In genomic region chr6:217048-217659, GRCh38 we compare ENCODE assay signal across 8 cellular contexts.
DNase-seq lines count a peak whose midpoint lies in the region; ATAC-seq, FAIRE-seq and TF ChIP-seq lines count a peak whose summit lies in the region.

No MANE protein-coding gene starts in this region.

- TF ChIP-seq CTCF in A673 (conservative IDR thresholded peaks at IDR 0.05; ENCODE audit: low read depth, low read length): peak; percentile 68
- peak; percentile 75 to 83 for TF ChIP-seq CTCF in GM23338 (conservative IDR thresholded peaks at IDR 0.05; ENCODE audit: low read depth in 2 of 2)
- TF ChIP-seq CTCF in keratinocyte (optimal IDR thresholded peaks at IDR 0.05 in 1 of 3, IDR thresholded peaks at IDR 0.05 in 1 of 3, conservative IDR thresholded peaks at IDR 0.05 in 1 of 3; ENCODE audit: extremely low read depth in 1 of 3, insufficient read depth in 2 of 3, low read length in 3 of 3): peak; percentile 42 to 48 (median 47)

- intact Hi-C loops in A673 (cut with micrococcal nuclease; ENCODE audit: unreplicated experiment): no loop called here

- dilution Hi-C loops in keratinocyte (cut with MboI; ENCODE audit: extremely low pct_ligation_motif_present, low sequenced_read_pairs): no loop called here

- DNase-seq in A673 (ENCODE audit: low spot score): peak; percentile 17
- peak; percentile 84 for DNase-seq in GM23338 (ENCODE audit: low spot score)
- peak; percentile 44 for DNase-seq in activated CD8-positive, alpha-beta T cell treated with anti-CD3 and anti-CD28 coated beads, Interleukin-2, amount 10 ng/mL, durations not matched to agents 7 days and 5 days
- no peak for DNase-seq in keratinocyte (ENCODE audit: low read depth, low spot score)
- DNase-seq in T-helper 1 cell: no peak
- no peak for DNase-seq in kidney glomerular epithelial cell (lab: John Stamatoyannopoulos, UW)
- no peak for DNase-seq in HK-2 (ENCODE audit: unreplicated experiment)
- no peak for DNase-seq in MV-4-11 (lab: John Stamatoyannopoulos, UW)

- peaks cover 11% of the 10 kb centered on the region for H3K27me3 Mint-ChIP-seq in GM23338 (ENCODE audit: insufficient read depth, low read depth, poor library complexity)
- no peaks in the 10 kb centered on the region for H3K27me3 Mint-ChIP-seq in activated CD8-positive, alpha-beta T cell treated with anti-CD3 and anti-CD28 coated beads, Interleukin-2, amount 10 ng/mL, durations not matched to agents 7 days and 5 days (ENCODE audit: low read depth)

- H3K27me3 ChIP-seq in A673 (replicated peaks; ENCODE audit: insufficient read depth, low read depth, low read length, poor library complexity): peaks cover 5% of the 10 kb centered on the region
- no peaks in the 10 kb centered on the region for H3K27me3 ChIP-seq in GM23338 (ENCODE audit: insufficient read depth)
- H3K27me3 ChIP-seq in keratinocyte (ENCODE audit: control insufficient read depth, extremely low read depth, insufficient read depth, low read length): no peaks in the 10 kb centered on the region

- H4K20me1 ChIP-seq in GM23338 (replicated peaks; ENCODE audit: insufficient read depth) (no peaks in the 10 kb centered on the region), keratinocyte (ENCODE audit: control insufficient read depth, extremely low read depth, insufficient read depth, low read length) (no peaks in the 10 kb centered on the region)

- H3K4me1 Mint-ChIP-seq in GM23338: peaks cover 17% of the 10 kb centered on the region
- H3K4me1 Mint-ChIP-seq in activated CD8-positive, alpha-beta T cell treated with anti-CD3 and anti-CD28 coated beads, Interleukin-2, amount 10 ng/mL, durations not matched to agents 7 days and 5 days (ENCODE audit: low read depth): peaks cover 44% of the 10 kb centered on the region

- no peak overlapping the region for H3K27ac Mint-ChIP-seq in GM23338
- H3K27ac Mint-ChIP-seq in activated CD8-positive, alpha-beta T cell treated with anti-CD3 and anti-CD28 coated beads, Interleukin-2, amount 10 ng/mL, durations not matched to agents 7 days and 5 days: peak overlapping the region; percentile 60

- FAIRE-seq in keratinocyte (lab: Jason Lieb, UNC): no peak

- no peaks in the 10 kb centered on the region for H3F3A ChIP-seq in GM23338 (replicated peaks; ENCODE audit: low read depth)

- CTCF ChIA-PET in A673 (lab: Charles Lee): interaction anchor here (0.6 kb wide), 1 partner anchor 362 kb away, joined by 3 read pairs; no protein-coding TSS in a partner anchor
- CTCF ChIA-PET in activated CD8-positive, alpha-beta T cell treated with anti-CD3 and anti-CD28 coated beads, Interleukin-2, amount 10 ng/mL, durations not matched to agents 7 days and 5 days (lab: Charles Lee): interaction anchor here (0.7 to 5.3 kb wide), 20 partner anchors 9 to 175 kb away, joined by 3 to 32 read pairs (median 4); no protein-coding TSS in a partner anchor

- POLR2A ChIA-PET in A673 (lab: Charles Lee; ENCODE audit: low non-redundant PET): no interaction called here
- POLR2A ChIA-PET in activated CD8-positive, alpha-beta T cell treated with anti-CD3 and anti-CD28 coated beads, Interleukin-2, amount 10 ng/mL, durations not matched to agents 7 days and 5 days (lab: Charles Lee): interaction anchor here (1.2 kb wide), 1 partner anchor 175 kb away, joined by 3 read pairs; the partner anchor contains the start of gene IRF4

- no peaks in the 10 kb centered on the region for H3K9me1 ChIP-seq in keratinocyte (ENCODE audit: control insufficient read depth, extremely low read depth, insufficient read depth, low read length)

- peaks cover 17% of the 10 kb centered on the region for H3K36me3 Mint-ChIP-seq in GM23338 (ENCODE audit: low read depth)
- H3K36me3 Mint-ChIP-seq in activated CD8-positive, alpha-beta T cell treated with anti-CD3 and anti-CD28 coated beads, Interleukin-2, amount 10 ng/mL, durations not matched to agents 7 days and 5 days (ENCODE audit: low read depth): peaks cover 7% of the 10 kb centered on the region

- H3K79me2 ChIP-seq in GM23338 (replicated peaks; ENCODE audit: insufficient read depth) (no peaks in the 10 kb centered on the region), keratinocyte (ENCODE audit: control insufficient read depth, insufficient read depth, low read length) (no peaks in the 10 kb centered on the region)

- H3K9me3 ChIP-seq in A673 (ENCODE audit: low read depth, low read length, poor library complexity, severe bottlenecking) (no peaks in the 10 kb centered on the region), keratinocyte (ENCODE audit: control insufficient read depth, low read depth, low read length) (no peaks in the 10 kb centered on the region)

- H2AFZ ChIP-seq in GM23338: 0 out of 2 replicates have a peak overlapping the region, but pooled peaks have one; percentile 56
- no peak overlapping the region for H2AFZ ChIP-seq in keratinocyte (ENCODE audit: control insufficient read depth, low read length)

- no peak overlapping the region for H3K27ac ChIP-seq in A673 (ENCODE audit: low read depth, low read length, poor library complexity, severe bottlenecking)
- H3K27ac ChIP-seq in GM23338 (ENCODE audit: low read depth): no peak overlapping the region
- no peak overlapping the region for H3K27ac ChIP-seq in keratinocyte (ENCODE audit: control insufficient read depth, insufficient read depth, low read length)

- peaks cover 5% of the 10 kb centered on the region for H3K9me2 ChIP-seq in GM23338 (ENCODE audit: insufficient read depth)

- H3K9ac ChIP-seq in keratinocyte (ENCODE audit: control insufficient read depth, extremely low read depth, insufficient read depth, low read length): no peak overlapping the region

- peak; percentile 92 for ATAC-seq in GM23338
- peak; percentile 40 for ATAC-seq in activated CD8-positive, alpha-beta T cell treated with anti-CD3 and anti-CD28 coated beads, Interleukin-2, amount 10 ng/mL, durations not matched to agents 7 days and 5 days

- H3K4me3 ChIP-seq in A673 (ENCODE audit: low read depth, low read length, poor library complexity, severe bottlenecking): no peak overlapping the region
- no peak overlapping the region for H3K4me3 ChIP-seq in GM23338
- H3K4me3 ChIP-seq in keratinocyte (ENCODE audit: control insufficient read depth in 2 of 3, extremely low read depth in 1 of 3, insufficient read depth in 2 of 3, low read depth in 1 of 3, low read length in 3 of 3): no peak overlapping the region

- H3K9me3 Mint-ChIP-seq in GM23338: peaks cover 30% of the 10 kb centered on the region
- H3K9me3 Mint-ChIP-seq in activated CD8-positive, alpha-beta T cell treated with anti-CD3 and anti-CD28 coated beads, Interleukin-2, amount 10 ng/mL, durations not matched to agents 7 days and 5 days (ENCODE audit: insufficient read depth): no peaks in the 10 kb centered on the region

- H3K4me3 Mint-ChIP-seq in GM23338: no peak overlapping the region
- H3K4me3 Mint-ChIP-seq in activated CD8-positive, alpha-beta T cell treated with anti-CD3 and anti-CD28 coated beads, Interleukin-2, amount 10 ng/mL, durations not matched to agents 7 days and 5 days: no peak overlapping the region

- H3K36me3 ChIP-seq in A673 (ENCODE audit: insufficient read depth, low read length, poor library complexity, severe bottlenecking): no peaks in the 10 kb centered on the region
- H3K36me3 ChIP-seq in GM23338 (ENCODE audit: insufficient read depth): no peaks in the 10 kb centered on the region
- no peaks in the 10 kb centered on the region for H3K36me3 ChIP-seq in keratinocyte (ENCODE audit: control insufficient read depth in 2 of 2, extremely low read depth in 1 of 2, insufficient read depth in 2 of 2, low read length in 2 of 2)

- no peaks in the 10 kb centered on the region for H3K4me1 ChIP-seq in A673 (ENCODE audit: insufficient read depth, low read length, poor library complexity, severe bottlenecking)
- H3K4me1 ChIP-seq in GM23338 (ENCODE audit: insufficient read depth): peaks cover 16% of the 10 kb centered on the region; the same call in 1 of the 2 replicates
- H3K4me1 ChIP-seq in keratinocyte (ENCODE audit: control insufficient read depth, extremely low read depth, insufficient read depth, low read length): peaks cover 16% of the 10 kb centered on the region

- no peak overlapping the region for H3K4me2 ChIP-seq in GM23338
- no peak overlapping the region for H3K4me2 ChIP-seq in keratinocyte (ENCODE audit: control insufficient read depth, extremely low read depth, insufficient read depth, low read depth, low read length)

- no TSS peak for BruUV-seq in A673 (replicated peaks; lab: Mats Ljungman, UMichigan)

Comparison
In these comparisons a context has a peak if more than half of its experiments do, and no peak if none do; other contexts are left out.
1. DNase-seq: peak in A673 (single experiment), GM23338 (single experiment) and activated CD8-positive, alpha-beta T cell treated with anti-CD3 and anti-CD28 coated beads, Interleukin-2, amount 10 ng/mL, durations not matched to agents 7 days and 5 days (single experiment); none in keratinocyte (single experiment), T-helper 1 cell (0 of 5), kidney glomerular epithelial cell (single experiment), HK-2 (single experiment) and MV-4-11 (single experiment).
2. Peak in every context shown above with its lines, with median percentiles within 50 percentile points of each other: CTCF ChIP-seq.